In the genomic region with DNA sequence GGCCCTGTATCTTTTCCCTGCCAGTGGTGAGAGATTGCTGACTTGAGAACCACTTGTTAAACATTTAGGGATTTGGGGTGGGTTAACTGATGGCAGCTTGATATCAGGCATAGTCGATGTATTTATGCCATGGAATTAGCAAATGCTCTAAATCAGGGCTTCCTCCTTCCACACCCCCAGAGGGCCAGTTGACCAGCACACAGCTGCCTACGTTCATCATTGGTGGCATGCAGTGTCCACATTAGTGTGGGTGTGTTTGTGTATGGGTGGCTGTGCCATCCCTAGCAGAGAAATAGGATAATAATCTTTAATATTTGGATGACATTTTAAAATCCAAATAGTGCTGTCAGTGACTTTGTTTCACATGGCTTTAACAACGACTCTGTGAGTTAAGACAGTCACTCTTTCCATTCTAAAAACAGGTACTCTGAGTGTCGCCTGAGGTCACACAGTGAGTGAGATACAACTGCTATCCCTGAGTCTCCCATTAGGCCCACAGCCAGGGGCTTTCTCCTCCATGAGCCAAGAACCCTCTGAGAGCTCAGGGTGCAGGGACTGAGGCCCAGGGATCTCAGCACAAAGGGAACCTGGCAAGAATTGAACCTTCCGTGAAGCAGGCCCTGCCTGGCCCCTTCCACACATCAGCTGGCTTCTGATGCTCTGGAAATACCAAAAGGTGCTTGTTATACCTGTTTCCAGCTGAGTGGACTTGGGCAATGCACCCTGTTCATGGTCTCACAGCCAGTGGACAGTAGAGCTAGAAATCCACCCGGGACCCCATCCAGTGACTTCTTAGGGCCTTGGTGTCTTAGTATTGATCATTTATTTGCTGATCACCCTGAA, we compare ENCODE assay signal across 15 cellular contexts. TPM values are rescaled to one million over a fixed set of nuclear protein-coding genes. Genes with fewer than 3 reads are reported as not detected.
"Had no signal": no experiment of that assay in that cellular context is flagged by ENCODE, and none has a peak within 500 bp of the region (broad histone marks: within the 10 kb centered on the region; RNA-seq: fewer than 3 reads in every experiment).

No MANE protein-coding gene starts in this region.

- H3K36me3 ChIP-seq: gastroesophageal sphincter, prostate gland, sigmoid colon, tibial artery had no signal

- H3K9me3 ChIP-seq: body of pancreas, gastroesophageal sphincter, prostate gland, sigmoid colon, tibial artery had no signal

- DNase-seq: activated B cell treated with CpG ODN at 0.5 μM for 24 hours; activated CD4-positive, alpha-beta T cell treated with anti-CD3 and anti-CD28 coated beads, Interleukin-2, amount 10 ng/mL, durations not matched to agents 7 days and 5 days; activated gamma-delta T cell; activated T-cell treated with anti-CD3 and anti-CD28 coated beads, Interleukin-2, amount 50 U/mL, for 4 hours; amygdala; body of pancreas; occipital lobe; sigmoid colon; stimulated activated CD4-positive, alpha-beta T cell treated with anti-CD3 and anti-CD28 coated beads, Interleukin-12 subunit alpha, Interleukin-12 subunit beta, amount 100 ng/mL, for 4 hours; stimulated activated naive B cell treated with anti-CD40 and anti-IgM and Interleukin-4, amounts not matched to agents 10 μg/mL and 1 μg/mL and 100 μg/mL, for 72 hours; tibial artery had no signal

- H3K27me3 ChIP-seq: body of pancreas had no signal

- H3K4me3 ChIP-seq: body of pancreas, gastroesophageal sphincter, prostate gland, sigmoid colon, tibial artery had no signal

- H3K27ac ChIP-seq: gastroesophageal sphincter, prostate gland, sigmoid colon, tibial artery had no signal

- H3K4me1 ChIP-seq: prostate gland, sigmoid colon had no signal

RNA-seq across cellular contexts. Expression of gene LTF, which starts 4.3 kb away (rescaled TPM):
- total RNA-seq: activated B cell treated with CpG ODN at 0.5 μM for 24 hours; activated CD4-positive, alpha-beta T cell treated with anti-CD3 and anti-CD28 coated beads, Interleukin-2, amount 10 ng/mL, durations not matched to agents 7 days and 5 days; activated naive CD4-positive, alpha-beta T cell treated with anti-CD3 and anti-CD28 coated beads, Interleukin-2, amount 50 U/mL, for 72 hours; activated T-cell treated with anti-CD3 and anti-CD28 coated beads, Interleukin-2, amount 50 U/mL, for 4 hours; epithelial cell of proximal tubule had no signal

RNA-seq across cellular contexts. Expression of gene RTP3, which starts 28.8 kb away (rescaled TPM):
- total RNA-seq: activated B cell treated with CpG ODN at 0.5 μM for 24 hours; activated CD4-positive, alpha-beta T cell treated with anti-CD3 and anti-CD28 coated beads, Interleukin-2, amount 10 ng/mL, durations not matched to agents 7 days and 5 days; activated naive CD4-positive, alpha-beta T cell treated with anti-CD3 and anti-CD28 coated beads, Interleukin-2, amount 50 U/mL, for 72 hours; activated T-cell treated with anti-CD3 and anti-CD28 coated beads, Interleukin-2, amount 50 U/mL, for 4 hours; body of pancreas; epithelial cell of proximal tubule; gastroesophageal sphincter; occipital lobe; sigmoid colon had no signal
